In the genomic region with DNA sequence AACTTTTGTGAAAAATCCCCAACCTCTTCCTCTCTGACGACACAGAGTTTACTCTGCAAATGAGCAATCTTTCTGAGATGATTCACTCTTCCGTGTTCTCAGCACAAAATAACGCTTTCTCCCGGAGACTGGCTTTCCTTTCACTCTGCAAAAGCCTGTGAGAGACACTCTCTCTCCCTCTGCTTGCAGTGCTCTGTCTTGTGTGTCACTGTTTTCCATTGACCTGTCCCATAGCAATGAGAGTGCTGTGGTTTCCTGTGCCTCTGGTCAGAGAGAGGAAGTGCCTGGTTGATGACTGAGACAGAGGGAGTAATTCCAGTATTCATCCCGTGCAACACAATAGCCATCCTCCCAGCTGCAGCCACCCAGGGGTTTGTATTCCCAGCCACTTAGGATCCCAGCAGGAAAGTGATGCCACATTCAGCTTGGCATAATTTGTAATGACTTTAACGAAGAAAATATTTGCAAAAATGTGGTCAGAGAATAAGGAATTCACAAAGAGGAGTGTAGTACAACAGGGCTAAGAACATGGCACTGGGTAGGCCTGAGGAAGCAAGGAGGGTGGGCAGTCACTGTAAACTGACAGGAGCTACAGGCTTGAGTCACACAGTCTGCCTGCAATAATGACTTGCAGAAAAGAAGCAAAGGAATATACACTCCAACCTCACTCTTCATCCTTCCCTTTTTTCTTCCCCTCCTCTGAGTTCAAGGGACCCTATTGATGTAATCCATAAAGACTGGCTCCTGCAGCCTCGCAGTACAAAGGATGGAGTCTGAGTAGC, we compare ENCODE assay signal across 1 cellular context.
TF ChIP-seq lines count a peak whose summit lies in the region.

No MANE protein-coding gene starts in this region.

TF ChIP-seq in WTC11, 78 proteins besides CTCF, POLR2A, EP300 and RAD21 (continued from another document):
- TF ChIP-seq, protein P1, sequence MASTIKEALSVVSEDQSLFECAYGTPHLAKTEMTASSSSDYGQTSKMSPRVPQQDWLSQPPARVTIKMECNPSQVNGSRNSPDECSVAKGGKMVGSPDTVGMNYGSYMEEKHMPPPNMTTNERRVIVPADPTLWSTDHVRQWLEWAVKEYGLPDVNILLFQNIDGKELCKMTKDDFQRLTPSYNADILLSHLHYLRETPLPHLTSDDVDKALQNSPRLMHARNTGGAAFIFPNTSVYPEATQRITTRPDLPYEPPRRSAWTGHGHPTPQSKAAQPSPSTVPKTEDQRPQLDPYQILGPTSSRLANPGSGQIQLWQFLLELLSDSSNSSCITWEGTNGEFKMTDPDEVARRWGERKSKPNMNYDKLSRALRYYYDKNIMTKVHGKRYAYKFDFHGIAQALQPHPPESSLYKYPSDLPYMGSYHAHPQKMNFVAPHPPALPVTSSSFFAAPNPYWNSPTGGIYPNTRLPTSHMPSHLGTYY (CRISPR knock-in tag; IDR thresholded peaks at IDR 0.05), result no peak
